Comparison of ENCODE assay signal across 26 cellular contexts in genomic region chr11:2742611-2743426, GRCh38. TPM values are rescaled to one million over a fixed set of nuclear protein-coding genes. Genes with fewer than 3 reads are reported as not detected.
DNase-seq lines count a peak whose midpoint lies in the region; ATAC-seq and TF ChIP-seq lines count a peak whose summit lies in the region.
"Had no signal": no experiment of that assay in that cellular context is flagged by ENCODE, and none has a peak within 500 bp of the region (broad histone marks: within the 10 kb centered on the region; RNA-seq: fewer than 3 reads in every experiment).

No MANE protein-coding gene starts in this region.

- no peak overlapping the region for H2BK120ac ChIP-seq in neuronal stem cell (ENCODE audit: low read depth, low read length)

- H3K4me1 ChIP-seq in breast epithelium (no peaks in the 10 kb centered on the region), neuronal stem cell (ENCODE audit: control insufficient read depth in 2 of 2, insufficient read depth in 1 of 2, low read depth in 1 of 2, low read length in 2 of 2) (peaks cover 0 to 1% of the 10 kb centered on the region in 2 donors), aorta (ENCODE audit: control insufficient read depth in 1 of 2, insufficient read depth in 2 of 2, low read length in 2 of 2) (no peaks in the 10 kb centered on the region)
- H3K4me1 ChIP-seq: ascending aorta had no signal

- no peak overlapping the region for H3K4me3 ChIP-seq in breast epithelium
- H3K4me3 ChIP-seq in neuronal stem cell (ENCODE audit: low read length in 2 of 2), result no peak overlapping the region
- H3K4me3 ChIP-seq in aorta (ENCODE audit: low read length in 2 of 2), result no peak overlapping the region
- H3K4me3 ChIP-seq: ascending aorta; BLaER1 treated with 17β-estradiol and CSF1 and Interleukin-3, amounts not matched to agents 10 nM and 100 nM; GM23248; Peyer's patch; testis had no signal

- peaks cover 19% of the 10 kb centered on the region for H3K4me1 Mint-ChIP-seq in MCF 10A (ENCODE audit: insufficient read depth, unreplicated experiment)
- H3K4me1 Mint-ChIP-seq: memory B cell; stimulated activated effector memory CD8-positive, alpha-beta T cell treated with anti-CD3 and anti-CD28 coated beads, Interleukin-12 subunit alpha, Interleukin-12 subunit beta, amount 100 ng/mL, for 72 hours had no signal

- no peak overlapping the region for H2BK15ac ChIP-seq in neuronal stem cell (ENCODE audit: low read length)

- no peak overlapping the region for H2AFZ ChIP-seq in neuronal stem cell (ENCODE audit: low read length)
- H2AFZ ChIP-seq: GM23248 had no signal

- H3K9me3 ChIP-seq in breast epithelium (no peaks in the 10 kb centered on the region), neuronal stem cell (replicated peaks in 1 of 2; ENCODE audit: control insufficient read depth in 2 of 2, insufficient read depth in 1 of 2, low read depth in 1 of 2, low read length in 2 of 2) (no peaks in the 10 kb centered on the region), aorta (ENCODE audit: control insufficient read depth, low read length) (no peaks in the 10 kb centered on the region)
- H3K9me3 ChIP-seq: ascending aorta; BLaER1 treated with 17β-estradiol and CSF1 and Interleukin-3, amounts not matched to agents 10 nM and 100 nM; Peyer's patch; testis had no signal

- intact Hi-C loops in breast epithelium (cut with DNase I; ENCODE audit: low total_unique reads) (no loop called here), MCF 10A (cut with micrococcal nuclease) (no loop called here), left cardiac atrium (cut with DNase I) (no loop called here), aorta (cut with DNase I) (no loop called here)

- no peak overlapping the region for H4K8ac ChIP-seq in neuronal stem cell (ENCODE audit: low read depth, low read length)

- H3K27ac ChIP-seq in breast epithelium (peak overlapping the region; percentile 40 to 80), neuronal stem cell (replicated peaks; ENCODE audit: low read length) (no peak overlapping the region), aorta (ENCODE audit: low read depth in 1 of 2, low read length in 2 of 2) (no peak overlapping the region)
- H3K27ac ChIP-seq: ascending aorta; BLaER1 treated with 17β-estradiol and CSF1 and Interleukin-3, amounts not matched to agents 10 nM and 100 nM; GM23248; testis had no signal

- H3K9me3 Mint-ChIP-seq in MCF 10A (ENCODE audit: unreplicated experiment), result no peaks in the 10 kb centered on the region
- H3K9me3 Mint-ChIP-seq: activated naive CD4-positive, alpha-beta T cell treated with anti-CD3 and anti-CD28 coated beads for 36 hours; activated T-cell treated with anti-CD3 and anti-CD28 coated beads, Interleukin-2, amount 50 U/mL, for 4 hours; memory B cell; stimulated activated effector memory CD8-positive, alpha-beta T cell treated with anti-CD3 and anti-CD28 coated beads, Interleukin-12 subunit alpha, Interleukin-12 subunit beta, amount 100 ng/mL, for 72 hours; T-helper 1 cell treated with Interleukin-12 subunit alpha and Interleukin-12 subunit beta and Interleukin-4 antibody, amounts not matched to agents 30 μg/mL and 1 μg/mL, for 36 hours had no signal

- ATAC-seq in left cardiac atrium (no peak), aorta (ENCODE audit: low FRiP score) (no peak), GM18858 (IDR thresholded peaks at IDR 0.05; ENCODE audit: unreplicated experiment) (no peak), GM21529 (IDR thresholded peaks at IDR 0.05; ENCODE audit: unreplicated experiment) (no peak)
- ATAC-seq: activated T-cell treated with anti-CD3 and anti-CD28 coated beads, Interleukin-2, amount 50 U/mL, for 4 hours; stimulated activated effector memory CD8-positive, alpha-beta T cell treated with anti-CD3 and anti-CD28 coated beads, Interleukin-12 subunit alpha, Interleukin-12 subunit beta, amount 100 ng/mL, for 72 hours had no signal

- no peak overlapping the region for H2BK5ac ChIP-seq in neuronal stem cell (ENCODE audit: low read length)

- no peaks in the 10 kb centered on the region for H3K27me3 Mint-ChIP-seq in MCF 10A (ENCODE audit: insufficient read depth, unreplicated experiment)
- H3K27me3 Mint-ChIP-seq: memory B cell had no signal

- POLR2A ChIA-PET in MCF 10A (lab: Yijun Ruan, JAX), result interaction anchor here (0.5 kb wide), 1 partner anchor 43 kb away, joined by 3 read pairs; the partner anchor contains the start of gene KCNQ1OT1

- peak overlapping the region; percentile 74 for H2AK5ac ChIP-seq in neuronal stem cell (ENCODE audit: low read depth, low read length)

- peak overlapping the region; percentile 81 for H3K18ac ChIP-seq in neuronal stem cell (ENCODE audit: low read length)

- no peak for TF ChIP-seq POLR2A in breast epithelium (IDR thresholded peaks at IDR 0.05)

- H2BK12ac ChIP-seq in neuronal stem cell (ENCODE audit: low read length), result no peak overlapping the region

- no peak overlapping the region for H4K91ac ChIP-seq in neuronal stem cell (ENCODE audit: low read depth, low read length, poor library complexity)

- H3K4me2 ChIP-seq in neuronal stem cell (ENCODE audit: insufficient read depth, low read length, poor library complexity, severe bottlenecking), result no peak overlapping the region

- BruUV-seq in MCF 10A (replicated peaks; lab: Mats Ljungman, UMichigan), result no TSS peak

- DNase-seq in breast epithelium (ENCODE audit: low spot score in 2 of 2) (no peak), MCF 10A (ENCODE audit: unreplicated experiment) (no peak), left cardiac atrium (peak; percentile 10), neuronal stem cell (ENCODE audit: low spot score) (no peak), aorta (peak; percentile 26 to 46), mucosa of gallbladder (ENCODE audit: low spot score) (no peak)
- DNase-seq: activated CD4-positive, alpha-beta T cell treated with anti-CD3 and anti-CD28 coated beads for 4 hours; activated naive CD4-positive, alpha-beta T cell treated with anti-CD3 and anti-CD28 coated beads for 36 hours; activated T-cell treated with anti-CD3 and anti-CD28 coated beads, Interleukin-2, amount 50 U/mL, for 4 hours; Calu3; effector memory CD4-positive, alpha-beta T cell; foreskin melanocyte; NCI-H1105; NCI-H2081 treated with DMSO at 0.1 percent for 48 hours; NCI-H446; NK-92 treated with Interleukin-12 subunit alpha and Interleukin-12 subunit beta, amount 100 ng/mL, for 24 hours; testis had no signal

- no peaks in the 10 kb centered on the region for H3K27me3 ChIP-seq in breast epithelium
- peaks cover 0 to 51% (median 0%) of the 10 kb centered on the region in 3 experiments for H3K27me3 ChIP-seq in neuronal stem cell (ENCODE audit: control insufficient read depth in 3 of 3, insufficient read depth in 3 of 3, low read depth in 1 of 3, low read length in 3 of 3)
- no peaks in the 10 kb centered on the region for H3K27me3 ChIP-seq in aorta (ENCODE audit: control insufficient read depth in 1 of 2, insufficient read depth in 2 of 2, low read length in 1 of 2)
- H3K27me3 ChIP-seq: ascending aorta; BLaER1 treated with 17β-estradiol and CSF1 and Interleukin-3, amounts not matched to agents 10 nM and 100 nM; Peyer's patch; testis had no signal

- H3K23ac ChIP-seq in neuronal stem cell (ENCODE audit: low read depth, low read length, poor library complexity), result no peak overlapping the region

- H3K36me3 Mint-ChIP-seq in MCF 10A (ENCODE audit: insufficient read depth, unreplicated experiment), result peaks cover 5% of the 10 kb centered on the region
- H3K36me3 Mint-ChIP-seq: stimulated activated effector memory CD8-positive, alpha-beta T cell treated with anti-CD3 and anti-CD28 coated beads, Interleukin-12 subunit alpha, Interleukin-12 subunit beta, amount 100 ng/mL, for 72 hours had no signal

- CTCF ChIA-PET in MCF 10A (lab: Yijun Ruan, JAX), result interaction anchor here (0.5 kb wide), 1 partner anchor 142 kb away, joined by 3 read pairs; no protein-coding TSS in a partner anchor

- H3K79me1 ChIP-seq in neuronal stem cell (ENCODE audit: low read depth, low read length), result no peaks in the 10 kb centered on the region

- no peak overlapping the region for H3K27ac Mint-ChIP-seq in MCF 10A (ENCODE audit: low read depth, unreplicated experiment)
- H3K27ac Mint-ChIP-seq: activated naive CD4-positive, alpha-beta T cell treated with anti-CD3 and anti-CD28 coated beads for 36 hours; memory B cell; stimulated activated effector memory CD8-positive, alpha-beta T cell treated with anti-CD3 and anti-CD28 coated beads, Interleukin-12 subunit alpha, Interleukin-12 subunit beta, amount 100 ng/mL, for 72 hours; T-helper 1 cell treated with Interleukin-12 subunit alpha and Interleukin-12 subunit beta and Interleukin-4 antibody, amounts not matched to agents 30 μg/mL and 1 μg/mL, for 36 hours had no signal

- no peak overlapping the region for H3K9ac ChIP-seq in neuronal stem cell (ENCODE audit: low read depth, low read length, poor library complexity)
- H3K9ac ChIP-seq: BLaER1 treated with 17β-estradiol and CSF1 and Interleukin-3, amounts not matched to agents 10 nM and 100 nM; GM23248 had no signal

- H3K4me3 Mint-ChIP-seq in MCF 10A (ENCODE audit: unreplicated experiment), result no peak overlapping the region
- H3K4me3 Mint-ChIP-seq: activated naive CD4-positive, alpha-beta T cell treated with anti-CD3 and anti-CD28 coated beads for 36 hours; activated T-cell treated with anti-CD3 and anti-CD28 coated beads, Interleukin-2, amount 50 U/mL, for 4 hours; memory B cell; stimulated activated effector memory CD8-positive, alpha-beta T cell treated with anti-CD3 and anti-CD28 coated beads, Interleukin-12 subunit alpha, Interleukin-12 subunit beta, amount 100 ng/mL, for 72 hours; T-helper 1 cell treated with Interleukin-12 subunit alpha and Interleukin-12 subunit beta and Interleukin-4 antibody, amounts not matched to agents 30 μg/mL and 1 μg/mL, for 36 hours had no signal

- WGBS in neuronal stem cell (ENCODE audit: extremely low coverage in 2 of 2, insufficient read length in 2 of 2, insufficient replicate concordance in 1 of 2), 2 donors, result no CpG with 5 or more reads among the region's 20 CpGs
- WGBS in aorta, 2 donors, result 91 to 93% methylated on average over 20 of the region's 20 CpGs

- TF ChIP-seq CTCF in breast epithelium (IDR thresholded peaks at IDR 0.05) (no peak), MCF 10A (IDR thresholded peaks at IDR 0.05; ENCODE audit: unreplicated experiment) (no peak)

- no peak overlapping the region for H3K4ac ChIP-seq in neuronal stem cell (ENCODE audit: low read length)

- peak overlapping the region; percentile 83 for H3K14ac ChIP-seq in neuronal stem cell (ENCODE audit: low read length)

- no peaks in the 10 kb centered on the region for H3K36me3 ChIP-seq in breast epithelium
- H3K36me3 ChIP-seq in neuronal stem cell (replicated peaks in 1 of 2; ENCODE audit: control insufficient read depth in 2 of 2, insufficient read depth in 2 of 2, low read length in 2 of 2), result no peaks in the 10 kb centered on the region
- H3K36me3 ChIP-seq in aorta (ENCODE audit: control insufficient read depth in 1 of 2, insufficient read depth in 2 of 2, low read length in 1 of 2), result no peaks in the 10 kb centered on the region
- H3K36me3 ChIP-seq: ascending aorta; BLaER1 treated with 17β-estradiol and CSF1 and Interleukin-3, amounts not matched to agents 10 nM and 100 nM; Peyer's patch had no signal

RNA-seq across cellular contexts. Expression of gene KCNQ1OT1, which starts 43.0 kb away (rescaled TPM):
- total RNA-seq in breast epithelium (1 to 10 TPM; 2.1 to 5.3 (median 3.6) TPM), MCF 10A (2022) (1.3 and 1.7 TPM in 2 replicates), left cardiac atrium (under 1 TPM; 0.59 to 0.81 TPM), aorta (1 to 10 TPM; 2.3 to 5.4 TPM), mucosa of gallbladder (2.2 TPM)
- 0.08 TPM for polyA plus RNA-seq in neuronal stem cell (2013, experiment 1 of 2)
- polyA plus RNA-seq in neuronal stem cell (2013, experiment 2 of 2), result 0.11 TPM
- under 1 TPM; 0.08 to 0.13 TPM for polyA plus RNA-seq in aorta

Comparison
In these comparisons a context has a peak if more than half of its experiments do, and no peak if none do; other contexts are left out.
1. DNase-seq: peak in left cardiac atrium (single experiment) and aorta (2 of 2); none in breast epithelium (0 of 2), MCF 10A (single experiment), neuronal stem cell (single experiment) and mucosa of gallbladder (single experiment).
2. H3K27ac ChIP-seq: peak in breast epithelium (2 of 2); none in neuronal stem cell (single experiment) and aorta (0 of 2).